1 cellular context compared by ENCODE assay signal in the genomic region with DNA sequence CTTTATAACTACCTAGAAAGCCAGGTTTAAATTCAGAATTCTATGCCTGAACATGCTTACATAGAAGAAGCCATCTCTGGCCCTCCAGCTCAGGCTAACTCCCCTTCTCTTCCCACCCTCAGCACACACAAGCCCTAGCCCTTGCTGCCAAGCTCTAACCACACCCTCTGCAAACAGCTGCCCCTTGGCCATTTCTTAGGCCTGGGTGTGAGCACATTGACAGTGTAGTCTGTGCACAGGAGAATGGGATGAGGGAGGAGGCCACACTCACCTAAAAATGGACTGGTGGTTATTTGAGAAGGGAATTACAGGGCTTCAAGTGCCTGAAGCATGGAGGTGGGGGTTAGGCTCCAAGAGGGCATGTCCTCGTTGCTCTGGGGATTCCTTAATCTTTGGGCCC.
TF ChIP-seq lines count a peak whose summit lies in the region.

No MANE protein-coding gene starts in this region.

TF ChIP-seq in GM23338, 12 proteins besides CTCF, POLR2A, EP300 and RAD21 (continued from another document):
- TF ChIP-seq ETS1 (IDR thresholded peaks at IDR 0.05): no peak
- no peak for TF ChIP-seq NANOG (IDR thresholded peaks at IDR 0.05; ENCODE audit: borderline replicate concordance)
- no peak for TF ChIP-seq STAT1 (IDR thresholded peaks at IDR 0.05; ENCODE audit: unreplicated experiment)
- no peak for TF ChIP-seq ZNF114 (CRISPR knock-in tag; IDR thresholded peaks at IDR 0.05)
- no peak for TF ChIP-seq EZH2phosphoT487 (IDR thresholded peaks at IDR 0.05; ENCODE audit: unreplicated experiment)
- TF ChIP-seq CREB1 (CRISPR knock-in tag; IDR thresholded peaks at IDR 0.05; ENCODE audit: low read depth): no peak
- TF ChIP-seq ZNF462 (CRISPR knock-in tag; IDR thresholded peaks at IDR 0.05): no peak
- no peak for TF ChIP-seq EZH2 (IDR thresholded peaks at IDR 0.05; ENCODE audit: low read depth, unreplicated experiment)
- no peak for TF ChIP-seq POLR2AphosphoS5 (IDR thresholded peaks at IDR 0.05; ENCODE audit: low read depth)
